11 cellular contexts compared by ENCODE assay signal in the genomic region with DNA sequence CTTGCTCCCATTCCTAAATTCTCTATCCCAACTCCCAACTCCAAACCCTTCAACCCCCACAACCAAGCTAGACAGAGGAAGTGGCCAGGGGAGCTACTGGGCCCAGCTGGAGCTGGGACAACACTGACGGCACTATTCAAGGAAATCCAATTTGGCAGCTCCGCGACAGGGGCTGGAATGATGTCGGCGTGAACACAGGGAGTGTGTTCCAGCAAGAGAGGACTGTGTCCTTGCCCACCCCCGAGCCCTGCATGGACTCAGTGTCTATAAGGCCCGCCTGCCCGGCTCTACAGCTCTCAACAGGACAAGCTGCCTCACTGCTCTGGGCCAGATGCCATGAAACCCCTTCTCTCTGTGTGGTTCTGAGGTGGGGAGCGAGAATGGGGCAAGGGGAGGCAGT. TPM values are rescaled to one million over a fixed set of nuclear protein-coding genes. Genes with fewer than 3 reads are reported as not detected.
DNase-seq lines count a peak whose midpoint lies in the region; ATAC-seq, FAIRE-seq and TF ChIP-seq lines count a peak whose summit lies in the region.
"Had no signal": no experiment of that assay in that cellular context is flagged by ENCODE, and none has a peak within 500 bp of the region (broad histone marks: within the 10 kb centered on the region; RNA-seq: fewer than 3 reads in every experiment).

No MANE protein-coding gene starts in this region.

- CTCF ChIA-PET in MCF 10A (lab: Yijun Ruan, JAX) = interaction anchor here (0.7 to 4.2 kb wide), 4 partner anchors 11 to 77 kb away, joined by 3 to 27 read pairs (median 4); a partner anchor contains a TSS
- CTCF ChIA-PET in CD8-positive, alpha-beta T cell (lab: Charles Lee) = interaction anchor here (1.2 to 2.8 kb wide), 2 partner anchors 114 to 430 kb away, joined by 3 to 15 read pairs; no protein-coding TSS in a partner anchor

- H3K27me3 ChIP-seq in breast epithelium = no peaks in the 10 kb centered on the region
- H3K27me3 ChIP-seq in heart left ventricle = no peaks in the 10 kb centered on the region
- no peaks in the 10 kb centered on the region for H3K27me3 ChIP-seq in pancreas
- H3K27me3 ChIP-seq in uterus = no peaks in the 10 kb centered on the region
- H3K27me3 ChIP-seq in CD8-positive, alpha-beta T cell (ENCODE audit: insufficient read depth, low read length) = no peaks in the 10 kb centered on the region

- H3K4me3 ChIP-seq in breast epithelium = peak overlapping the region in 1 of 3 donors; percentile 17
- H3K4me3 ChIP-seq in heart left ventricle = no peak overlapping the region
- no peak overlapping the region for H3K4me3 ChIP-seq in pancreas
- H3K4me3 ChIP-seq in uterus = no peak overlapping the region
- no peak overlapping the region for H3K4me3 ChIP-seq in CD8-positive, alpha-beta T cell (ENCODE audit: low read depth, low read length)

- H3K27me3 Mint-ChIP-seq in MCF 10A (ENCODE audit: insufficient read depth, unreplicated experiment) = no peaks in the 10 kb centered on the region
- H3K27me3 Mint-ChIP-seq in CD8-positive, alpha-beta T cell (ENCODE audit: low read depth) = no peaks in the 10 kb centered on the region
- H3K27me3 Mint-ChIP-seq: activated CD8-positive, alpha-beta memory T cell treated with anti-CD3 and anti-CD28 coated beads, Interleukin-2, amount 10 ng/mL, durations not matched to agents 7 days and 5 days; central memory CD8-positive, alpha-beta T cell had no signal

- WGBS in heart left ventricle, 4 donors = 20 to 38% (median 28%) methylated on average over 8 to 9 of the region's 9 CpGs
- WGBS in pancreas, 2 donors = 45 to 53% methylated on average over 9 of the region's 9 CpGs

- no peak for TF ChIP-seq CTCF in breast epithelium (IDR thresholded peaks at IDR 0.05)
- TF ChIP-seq CTCF in MCF 10A (IDR thresholded peaks at IDR 0.05; ENCODE audit: unreplicated experiment) = no peak
- no peak for TF ChIP-seq CTCF in heart left ventricle (IDR thresholded peaks at IDR 0.05)
- no peak for TF ChIP-seq CTCF in pancreas (IDR thresholded peaks at IDR 0.05)
- no peak for TF ChIP-seq CTCF in uterus (IDR thresholded peaks at IDR 0.05)
- TF ChIP-seq CTCF in CD8-positive, alpha-beta T cell (IDR thresholded peaks at IDR 0.05) = no peak

- no TSS peak for BruUV-seq in MCF 10A (replicated peaks; lab: Mats Ljungman, UMichigan)

- H3K9me3 ChIP-seq in breast epithelium (no peaks in the 10 kb centered on the region), heart left ventricle (no peaks in the 10 kb centered on the region), pancreas (no peaks in the 10 kb centered on the region), uterus (no peaks in the 10 kb centered on the region)
- no peaks in the 10 kb centered on the region for H3K9me3 ChIP-seq in CD8-positive, alpha-beta T cell (ENCODE audit: low read length)

- no peaks in the 10 kb centered on the region for H3K9me3 Mint-ChIP-seq in MCF 10A (ENCODE audit: unreplicated experiment)
- no peaks in the 10 kb centered on the region for H3K9me3 Mint-ChIP-seq in CD8-positive, alpha-beta T cell
- H3K9me3 Mint-ChIP-seq: central memory CD8-positive, alpha-beta T cell had no signal

- H3K36me3 Mint-ChIP-seq in MCF 10A (ENCODE audit: insufficient read depth, unreplicated experiment) = peaks cover 73% of the 10 kb centered on the region
- H3K36me3 Mint-ChIP-seq in CD8-positive, alpha-beta T cell = peaks cover 96% of the 10 kb centered on the region

- TF ChIP-seq POLR2A in breast epithelium (IDR thresholded peaks at IDR 0.05) = no peak
- TF ChIP-seq POLR2A in heart left ventricle (IDR thresholded peaks at IDR 0.05) = no peak
- TF ChIP-seq POLR2A in uterus (IDR thresholded peaks at IDR 0.05) = no peak

- POLR2A ChIA-PET in MCF 10A (lab: Yijun Ruan, JAX) = interaction anchor here (1.3 to 2.1 kb wide), 2 partner anchors 11 to 42 kb away, joined by 4 to 6 read pairs; a partner anchor contains a TSS
- POLR2A ChIA-PET in CD8-positive, alpha-beta T cell (lab: Charles Lee) = interaction anchor here (0.7 to 1.5 kb wide), 3 partner anchors 9 to 50 kb away, joined by 3 to 8 read pairs (median 4); a partner anchor contains a TSS

- H3K27ac Mint-ChIP-seq in MCF 10A (ENCODE audit: low read depth, unreplicated experiment) = no peak overlapping the region
- no peak overlapping the region for H3K27ac Mint-ChIP-seq in CD8-positive, alpha-beta T cell
- H3K27ac Mint-ChIP-seq: activated CD8-positive, alpha-beta memory T cell treated with anti-CD3 and anti-CD28 coated beads, Interleukin-2, amount 10 ng/mL, durations not matched to agents 7 days and 5 days had no signal

- FAIRE-seq in pancreas (lab: Jason Lieb, UNC) = no peak

- DNase-seq in breast epithelium (ENCODE audit: low spot score in 2 of 2) = peak; percentile 49 to 71
- no peak for DNase-seq in MCF 10A (ENCODE audit: unreplicated experiment)
- DNase-seq in heart left ventricle = peak; percentile 77 to 87 (median 83)
- peak in 4 of 6 donors; percentile 52 to 78 (median 55) for DNase-seq in pancreas
- DNase-seq in uterus = peak; percentile 67 to 78
- DNase-seq in CD8-positive, alpha-beta T cell = no peak
- no peak for DNase-seq in HuH-7.5 (ENCODE audit: low spot score)
- no peak for DNase-seq in NCI-H526 treated with DMSO at 0.1 percent for 48 hours (lab: John Stamatoyannopoulos, UW)
- DNase-seq: activated CD8-positive, alpha-beta memory T cell treated with anti-CD3 and anti-CD28 coated beads, Interleukin-2, amount 10 ng/mL, durations not matched to agents 7 days and 5 days; H7 had no signal

- H3K36me3 ChIP-seq in breast epithelium = no peaks in the 10 kb centered on the region
- peaks cover 0 to 96% (median 71%) of the 10 kb centered on the region in 9 donors for H3K36me3 ChIP-seq in heart left ventricle
- peaks cover 0 to 29% (median 0%) of the 10 kb centered on the region in 3 donors for H3K36me3 ChIP-seq in pancreas
- H3K36me3 ChIP-seq in uterus = no peaks in the 10 kb centered on the region
- H3K36me3 ChIP-seq in CD8-positive, alpha-beta T cell (ENCODE audit: insufficient read depth, low read length) = peaks cover 79% of the 10 kb centered on the region

- peaks cover 15 to 33% of the 10 kb centered on the region in 2 donors for H3K4me1 ChIP-seq in breast epithelium
- peaks cover 12 to 69% (median 49%) of the 10 kb centered on the region in 12 donors for H3K4me1 ChIP-seq in heart left ventricle
- H3K4me1 ChIP-seq in pancreas = peaks cover 22 to 31% (median 27%) of the 10 kb centered on the region in 3 donors
- peaks cover 35 to 40% of the 10 kb centered on the region in 2 donors for H3K4me1 ChIP-seq in uterus
- H3K4me1 ChIP-seq in CD8-positive, alpha-beta T cell (ENCODE audit: insufficient read depth, low read length) = no peaks in the 10 kb centered on the region

- ATAC-seq in heart left ventricle (peak; percentile 77 to 83 (median 82)), pancreas (peak; percentile 18 to 46 (median 38))
- no peak for ATAC-seq in CD8-positive, alpha-beta T cell
- ATAC-seq: activated CD8-positive, alpha-beta memory T cell treated with anti-CD3 and anti-CD28 coated beads, Interleukin-2, amount 10 ng/mL, durations not matched to agents 7 days and 5 days had no signal

- no peak overlapping the region for H3K4me3 Mint-ChIP-seq in MCF 10A (ENCODE audit: unreplicated experiment)
- no peak overlapping the region for H3K4me3 Mint-ChIP-seq in CD8-positive, alpha-beta T cell
- H3K4me3 Mint-ChIP-seq: activated CD8-positive, alpha-beta memory T cell treated with anti-CD3 and anti-CD28 coated beads, Interleukin-2, amount 10 ng/mL, durations not matched to agents 7 days and 5 days; central memory CD8-positive, alpha-beta T cell had no signal

- intact Hi-C loops in breast epithelium (cut with DNase I; ENCODE audit: low total_unique reads) = loop anchor here (10.0 kb wide), 1 partner anchor 346 kb away; no protein-coding TSS in a partner anchor
- intact Hi-C loops in MCF 10A (cut with micrococcal nuclease) = no loop called here
- intact Hi-C loops in heart left ventricle (cut with DNase I) = loop anchor here in 8 of 10 donors (2.0 to 10.0 kb wide), 13 partner anchors 22 to 433 kb away; a partner anchor contains a TSS
- intact Hi-C loops in pancreas (cut with DNase I) = loop anchor here in 2 of 3 donors (5.0 to 10.0 kb wide), 4 partner anchors 33 to 356 kb away; no protein-coding TSS in a partner anchor
- intact Hi-C loops in uterus (cut with DNase I; ENCODE audit: low total_unique reads) = loop anchor here (10.0 kb wide), 1 partner anchor 426 kb away; a partner anchor contains a TSS
- intact Hi-C loops in CD8-positive, alpha-beta T cell (cut with DNase I, micrococcal nuclease) = no loop called here

- H3K27ac ChIP-seq in breast epithelium = peak overlapping the region; percentile 89 to 93
- H3K27ac ChIP-seq in heart left ventricle = peak overlapping the region; percentile 59 to 98 (median 88)
- H3K27ac ChIP-seq in pancreas = peak overlapping the region in 2 of 4 donors; percentile 49 to 50
- peak overlapping the region; percentile 93 to 94 for H3K27ac ChIP-seq in uterus
- no peak overlapping the region for H3K27ac ChIP-seq in CD8-positive, alpha-beta T cell (ENCODE audit: low read depth, low read length)

- peaks cover 14% of the 10 kb centered on the region for H3K4me1 Mint-ChIP-seq in MCF 10A (ENCODE audit: insufficient read depth, unreplicated experiment)
- peaks cover 7% of the 10 kb centered on the region for H3K4me1 Mint-ChIP-seq in CD8-positive, alpha-beta T cell (ENCODE audit: low read depth)

RNA-seq across cellular contexts. Expression of a gene that starts 11.3 kb away (rescaled TPM):
- 10 to 100 TPM; 43.2 to 51.5 (median 44.2) TPM for total RNA-seq in breast epithelium
- total RNA-seq in MCF 10A (2022) = 58.6 and 61.8 TPM in 2 replicates
- total RNA-seq in heart left ventricle = 10 to 100 TPM; 16.9 to 43.4 (median 25.5) TPM
- polyA plus RNA-seq in heart left ventricle = 10 to 100 TPM; 27.8 to 34.6 TPM
- total RNA-seq in pancreas = 10 to 100 TPM; 20.3 to 36.5 (median 27.3) TPM
- 10 to 100 TPM; 27.2 to 44.2 TPM for polyA plus RNA-seq in pancreas
- total RNA-seq in uterus = 10 to 100 TPM; 23.3 to 78.9 (median 35.3) TPM
- 100 to 1,000 TPM; 208 to 218 TPM for total RNA-seq in CD8-positive, alpha-beta T cell

RNA-seq across cellular contexts. Expression of a gene that starts 11.9 kb away (rescaled TPM):
- total RNA-seq in breast epithelium (10 to 100 TPM; 12.3 to 13.3 (median 12.5) TPM), MCF 10A (2022) (23.3 TPM in 2 replicates), heart left ventricle (10 to 100 TPM; 16.1 to 31.9 (median 23.4) TPM), pancreas (10 to 100 TPM; 14.0 to 23.8 (median 20.8) TPM), uterus (10 to 100 TPM in 2 of 4 donors, 1 to 10 TPM in 2; 4.4 to 38.6 (median 11.4) TPM)
- polyA plus RNA-seq in heart left ventricle (10 to 100 TPM in 1 of 2 donors, 1 to 10 TPM in 1; 8.0 to 12.9 TPM), pancreas (10 to 100 TPM; 15.7 to 17.8 TPM)
- total RNA-seq in CD8-positive, alpha-beta T cell = 10 to 100 TPM; 10.8 to 11.7 TPM

RNA-seq across cellular contexts. Expression of a gene that starts 21.4 kb away (rescaled TPM):
- total RNA-seq in breast epithelium (1,000 to 10,000 TPM in 2 of 3 donors, 100 to 1,000 TPM in 1; 602 to 1,663 (median 1,380) TPM), MCF 10A (2022) (18.0 and 45.4 TPM in 2 replicates), heart left ventricle (100 to 1,000 TPM in 7 of 9 donors, 10 to 100 TPM in 2; 63.7 to 338 (median 173) TPM), pancreas (100 to 1,000 TPM in 1 of 6 donors, 10 to 100 TPM in 5; 24.1 to 100 (median 59.6) TPM), uterus (1,000 to 10,000 TPM; 1,588 to 9,854 (median 3,936) TPM)
- polyA plus RNA-seq in heart left ventricle (100 to 1,000 TPM; 319 to 399 TPM), pancreas (100 to 1,000 TPM; 363 to 430 TPM)
- 1 to 10 TPM; 9.4 to 9.8 TPM for total RNA-seq in CD8-positive, alpha-beta T cell

RNA-seq across cellular contexts. Expression of a gene that starts 42.0 kb away (rescaled TPM):
- total RNA-seq in breast epithelium = 10 to 100 TPM; 45.2 to 86.7 (median 49.5) TPM
- 17.5 and 18.4 TPM in 2 replicates for total RNA-seq in MCF 10A (2022)
- total RNA-seq in heart left ventricle = 10 to 100 TPM; 17.2 to 45.5 (median 22.2) TPM
- 10 to 100 TPM; 13.9 to 14.5 TPM for polyA plus RNA-seq in heart left ventricle
- total RNA-seq in pancreas = 100 to 1,000 TPM in 2 of 6 donors, 10 to 100 TPM in 4; 61.9 to 153 (median 82.5) TPM
- 10 to 100 TPM; 47.4 to 97.5 TPM for polyA plus RNA-seq in pancreas
- 10 to 100 TPM in 3 of 4 donors, 1 to 10 TPM in 1; 6.4 to 91.3 (median 28.7) TPM for total RNA-seq in uterus
- 100 to 1,000 TPM; 133 to 134 TPM for total RNA-seq in CD8-positive, alpha-beta T cell

Comparison
In these comparisons a context has a peak if more than half of its experiments do, and no peak if none do; other contexts are left out.
1. DNase-seq: peak in breast epithelium (2 of 2), heart left ventricle (5 of 5), pancreas (4 of 6) and uterus (2 of 2); none in MCF 10A (single experiment), CD8-positive, alpha-beta T cell (0 of 7), HuH-7.5 (single experiment) and NCI-H526 treated with DMSO at 0.1 percent for 48 hours (single experiment).
2. intact Hi-C loops: an anchor here in breast epithelium (10.0 kb wide), heart left ventricle (2.0 to 10.0 kb wide), pancreas (5.0 to 10.0 kb wide) and uterus (10.0 kb wide); none called in MCF 10A and CD8-positive, alpha-beta T cell.